In the genomic region with DNA sequence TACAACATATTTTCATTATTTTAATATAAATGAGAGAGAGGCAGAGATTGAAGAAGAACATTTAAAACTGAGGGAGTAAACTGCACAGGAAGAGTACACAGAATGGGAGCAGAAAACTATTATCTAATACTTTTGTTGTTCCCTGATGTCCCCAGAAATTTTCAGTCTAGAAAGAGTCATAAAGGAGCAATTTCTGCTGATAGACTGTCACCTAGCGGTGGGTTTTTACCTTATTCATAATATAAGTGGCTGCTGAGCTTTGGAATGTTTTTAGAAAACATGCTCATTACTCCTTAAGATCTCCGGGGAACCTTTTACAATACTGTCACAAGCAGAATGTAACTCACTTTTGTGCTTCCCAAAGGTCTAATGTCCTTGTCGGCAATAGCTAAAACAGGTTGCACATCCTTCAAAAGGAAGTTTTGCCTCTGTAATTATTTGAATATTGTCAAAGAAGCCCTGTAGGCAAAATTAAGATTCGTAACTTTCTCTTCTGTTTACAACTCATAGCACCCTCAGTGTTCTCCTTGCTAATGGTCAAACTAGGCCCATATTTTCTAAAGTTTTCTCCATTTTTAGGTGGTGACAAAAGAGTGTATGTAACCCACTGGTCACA, we compare ENCODE assay signal across 8 cellular contexts. TPM values are rescaled to one million over a fixed set of nuclear protein-coding genes. Genes with fewer than 3 reads are reported as not detected.
DNase-seq lines count a peak whose midpoint lies in the region; ATAC-seq and TF ChIP-seq lines count a peak whose summit lies in the region.

No MANE protein-coding gene starts in this region.

- H3K4me3 ChIP-seq in SK-N-MC (no peak overlapping the region), fibroblast of pulmonary artery (replicated peaks; ENCODE audit: low read depth, low read length) (no peak overlapping the region)

- H3K9me3 Mint-ChIP-seq in activated CD4-positive, alpha-beta T cell treated with anti-CD3 and anti-CD28 coated beads, Interleukin-2, amount 10 ng/mL, durations not matched to agents 24 days and 14 days: no peaks in the 10 kb centered on the region

- no peak overlapping the region for H3K4me3 Mint-ChIP-seq in activated CD4-positive, alpha-beta T cell treated with anti-CD3 and anti-CD28 coated beads, Interleukin-2, amount 10 ng/mL, durations not matched to agents 24 days and 14 days

- peaks cover 15% of the 10 kb centered on the region for H3K27me3 Mint-ChIP-seq in activated CD4-positive, alpha-beta T cell treated with anti-CD3 and anti-CD28 coated beads, Interleukin-2, amount 10 ng/mL, durations not matched to agents 24 days and 14 days

- no peaks in the 10 kb centered on the region for H3K9me3 ChIP-seq in SK-N-MC (ENCODE audit: low read depth, low read length)

- DNase-seq in activated CD4-positive, alpha-beta T cell treated with anti-CD3 and anti-CD28 coated beads, Interleukin-2, amount 10 ng/mL, durations not matched to agents 24 days and 14 days: peak; percentile 75
- no peak for DNase-seq in activated CD4-positive, alpha-beta T cell treated with anti-CD3 and anti-CD28 coated beads, Interleukin-2, amount 50 U/mL, for 48 hours
- DNase-seq in M059J (ENCODE audit: low read depth) (peak; percentile 53), SK-N-MC (ENCODE audit: low read depth, low spot score) (peak; percentile 58), fibroblast of pulmonary artery (ENCODE audit: low read depth) (peak; percentile 71), retina (peak; percentile 35), ureter (ENCODE audit: low spot score) (no peak)

- no peak for ATAC-seq in HG03108 (IDR thresholded peaks at IDR 0.05; ENCODE audit: unreplicated experiment)

- H3K36me3 Mint-ChIP-seq in activated CD4-positive, alpha-beta T cell treated with anti-CD3 and anti-CD28 coated beads, Interleukin-2, amount 10 ng/mL, durations not matched to agents 24 days and 14 days (ENCODE audit: low read depth): no peaks in the 10 kb centered on the region

- TF ChIP-seq CTCF in fibroblast of pulmonary artery (IDR thresholded peaks at IDR 0.05; ENCODE audit: low read length, missing control alignments): peak; percentile 79

- H3K27ac Mint-ChIP-seq in activated CD4-positive, alpha-beta T cell treated with anti-CD3 and anti-CD28 coated beads, Interleukin-2, amount 10 ng/mL, durations not matched to agents 24 days and 14 days: no peak overlapping the region

- intact Hi-C loops in activated CD4-positive, alpha-beta T cell treated with anti-CD3 and anti-CD28 coated beads, Interleukin-2, amount 10 ng/mL, durations not matched to agents 24 days and 14 days (cut with micrococcal nuclease): loop anchor here (1.0 to 10.0 kb wide), 4 partner anchors 72 to 700 kb away; no protein-coding TSS in a partner anchor

- H3K9ac ChIP-seq in SK-N-MC (ENCODE audit: insufficient read length): no peak overlapping the region

- no peaks in the 10 kb centered on the region for H3K36me3 ChIP-seq in SK-N-MC (ENCODE audit: insufficient read depth, low read length)

- peaks cover 23% of the 10 kb centered on the region for H3K4me1 Mint-ChIP-seq in activated CD4-positive, alpha-beta T cell treated with anti-CD3 and anti-CD28 coated beads, Interleukin-2, amount 10 ng/mL, durations not matched to agents 24 days and 14 days

- no peak overlapping the region for H3K27ac ChIP-seq in SK-N-MC

RNA-seq across cellular contexts. Expression of a gene that starts 4.9 kb away (rescaled TPM):
- 4.4 and 5.5 TPM in 2 replicates for total RNA-seq in activated CD4-positive, alpha-beta T cell treated with anti-CD3 and anti-CD28 coated beads, Interleukin-2, amount 10 ng/mL, durations not matched to agents 24 days and 14 days
- total RNA-seq in M059J (2014; rRNA removed; shearing (Covaris generic)): 0.86 and 1.1 TPM in 2 replicates
- 25.6 TPM for total RNA-seq in ureter

RNA-seq across cellular contexts. Expression of a gene that starts 54.5 kb away (rescaled TPM):
- total RNA-seq in activated CD4-positive, alpha-beta T cell treated with anti-CD3 and anti-CD28 coated beads, Interleukin-2, amount 10 ng/mL, durations not matched to agents 24 days and 14 days: 344 and 355 TPM in 2 replicates
- 107 and 160 TPM in 2 replicates for total RNA-seq in M059J (2014; rRNA removed; shearing (Covaris generic))
- total RNA-seq in ureter: 181 TPM

Comparison
In these comparisons a context has a peak if more than half of its experiments do, and no peak if none do; other contexts are left out.
1. DNase-seq: peak in activated CD4-positive, alpha-beta T cell treated with anti-CD3 and anti-CD28 coated beads, Interleukin-2, amount 10 ng/mL, durations not matched to agents 24 days and 14 days (single experiment), M059J (single experiment), SK-N-MC (single experiment), fibroblast of pulmonary artery (single experiment) and retina (single experiment); none in activated CD4-positive, alpha-beta T cell treated with anti-CD3 and anti-CD28 coated beads, Interleukin-2, amount 50 U/mL, for 48 hours (0 of 2) and ureter (single experiment).